In the genomic region with DNA sequence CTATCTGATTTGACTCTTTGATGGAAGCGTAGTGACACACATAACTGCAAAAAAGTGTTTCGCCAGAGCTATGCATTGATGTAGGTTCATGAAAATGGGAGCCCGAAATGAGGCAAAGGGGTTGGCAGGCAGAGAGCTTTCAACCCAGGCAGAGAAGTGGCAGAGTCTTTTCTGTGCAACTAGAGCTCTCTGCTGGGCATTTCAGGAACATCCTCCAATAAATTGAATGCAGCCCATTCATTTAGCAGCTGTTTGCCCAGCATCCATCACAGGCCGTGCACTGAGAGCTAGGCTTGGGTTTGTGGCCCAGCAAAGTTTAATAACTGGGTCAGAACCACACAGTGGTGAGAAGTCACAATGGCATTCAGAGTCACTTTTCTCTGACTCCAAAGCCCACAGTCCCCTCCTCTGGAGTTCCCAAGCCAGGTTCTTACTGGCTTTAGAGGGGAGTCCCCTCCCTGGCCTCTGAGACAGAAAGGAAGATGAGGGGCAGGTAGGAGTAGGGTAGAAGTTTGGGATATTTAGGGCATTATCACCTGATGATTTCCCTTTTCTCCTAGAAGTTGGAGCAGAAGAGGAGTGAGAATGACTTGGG, we compare ENCODE assay signal across 8 cellular contexts. TPM values are rescaled to one million over a fixed set of nuclear protein-coding genes. Genes with fewer than 3 reads are reported as not detected.
DNase-seq lines count a peak whose midpoint lies in the region; ATAC-seq and TF ChIP-seq lines count a peak whose summit lies in the region.

No MANE protein-coding gene starts in this region.

- H3K27ac ChIP-seq in CD4-positive, CD25-positive, alpha-beta regulatory T cell (ENCODE audit: insufficient read depth, low read length, poor library complexity, severe bottlenecking): no peak overlapping the region
- no peak overlapping the region for H3K27ac ChIP-seq in left lung

- H3K36me3 Mint-ChIP-seq in CD4-positive, CD25-positive, alpha-beta regulatory T cell: no peaks in the 10 kb centered on the region

- H3K4me1 Mint-ChIP-seq in CD4-positive, CD25-positive, alpha-beta regulatory T cell: no peaks in the 10 kb centered on the region

- peaks cover 40% of the 10 kb centered on the region for H3K27me3 Mint-ChIP-seq in CD4-positive, CD25-positive, alpha-beta regulatory T cell

- peak in 2 of 3 donors; percentile 12 to 22 for DNase-seq in CD4-positive, CD25-positive, alpha-beta regulatory T cell
- peak; percentile 32 for DNase-seq in GM19240 (ENCODE audit: insufficient read length, low spot score)
- peak; percentile 15 for DNase-seq in NCI-H510A (lab: John Stamatoyannopoulos, UW)
- DNase-seq in astrocyte of the cerebellum (ENCODE audit: low read depth): peak; percentile 4
- DNase-seq in left lung: no peak

- ATAC-seq in CD4-positive, CD25-positive, alpha-beta regulatory T cell (ENCODE audit: low read depth in 2 of 2): no peak
- ATAC-seq in left lung (peak; percentile 25), GM18909 (IDR thresholded peaks at IDR 0.05; ENCODE audit: poor library complexity, unreplicated experiment) (no peak), GM18502 (IDR thresholded peaks at IDR 0.05; ENCODE audit: poor library complexity, unreplicated experiment) (no peak), HG03565 (IDR thresholded peaks at IDR 0.05; ENCODE audit: unreplicated experiment) (no peak)

- no peaks in the 10 kb centered on the region for H3K4me1 ChIP-seq in CD4-positive, CD25-positive, alpha-beta regulatory T cell (ENCODE audit: control insufficient read depth, insufficient read depth, low read length, poor library complexity, severe bottlenecking)
- no peaks in the 10 kb centered on the region for H3K4me1 ChIP-seq in left lung

- H3K27me3 ChIP-seq in CD4-positive, CD25-positive, alpha-beta regulatory T cell (ENCODE audit: control insufficient read depth, insufficient read depth, low read length): peaks cover 2% of the 10 kb centered on the region
- peaks cover 0 to 5% of the 10 kb centered on the region in 2 donors for H3K27me3 ChIP-seq in left lung

- H3K9me3 Mint-ChIP-seq in CD4-positive, CD25-positive, alpha-beta regulatory T cell: no peaks in the 10 kb centered on the region

- in situ Hi-C loops in astrocyte of the cerebellum (cut with HindIII; ENCODE audit: low sequenced_read_pairs): no loop called here

- intact Hi-C loops in left lung (cut with DNase I): no loop called here

- H3K36me3 ChIP-seq in CD4-positive, CD25-positive, alpha-beta regulatory T cell (ENCODE audit: control insufficient read depth, insufficient read depth, low read length): no peaks in the 10 kb centered on the region
- H3K36me3 ChIP-seq in left lung: no peaks in the 10 kb centered on the region

- TF ChIP-seq CTCF in astrocyte of the cerebellum (IDR thresholded peaks at IDR 0.05; ENCODE audit: low read depth, low read length, missing control alignments): peak; percentile 32
- no peak for TF ChIP-seq CTCF in left lung (IDR thresholded peaks at IDR 0.05)

- no peak overlapping the region for H3K4me3 Mint-ChIP-seq in CD4-positive, CD25-positive, alpha-beta regulatory T cell

- no peak overlapping the region for H3K4me3 ChIP-seq in CD4-positive, CD25-positive, alpha-beta regulatory T cell (ENCODE audit: low read depth, low read length)
- H3K4me3 ChIP-seq in astrocyte of the cerebellum (ENCODE audit: low read depth, low read length) (no peak overlapping the region), left lung (no peak overlapping the region)

- peak overlapping the region in 1 of 3 donors; percentile 54 for H3K27ac Mint-ChIP-seq in CD4-positive, CD25-positive, alpha-beta regulatory T cell

- no peaks in the 10 kb centered on the region for H3K9me3 ChIP-seq in CD4-positive, CD25-positive, alpha-beta regulatory T cell (ENCODE audit: control insufficient read depth in 2 of 2, low read length in 2 of 2)
- no peaks in the 10 kb centered on the region for H3K9me3 ChIP-seq in left lung

RNA-seq across cellular contexts. Expression of gene ELMO2, which starts 31.8 kb away (rescaled TPM):
- 84.9 TPM for total RNA-seq in CD4-positive, CD25-positive, alpha-beta regulatory T cell
- polyA plus RNA-seq in CD4-positive, CD25-positive, alpha-beta regulatory T cell: 10 to 100 TPM; 37.7 to 56.1 (median 43.5) TPM
- 10 to 100 TPM; 56.2 to 58.3 TPM for total RNA-seq in left lung

Comparison
In these comparisons a context has a peak if more than half of its experiments do, and no peak if none do; other contexts are left out.
1. DNase-seq: peak in CD4-positive, CD25-positive, alpha-beta regulatory T cell (2 of 3), GM19240 (single experiment), NCI-H510A (single experiment) and astrocyte of the cerebellum (single experiment); none in left lung (0 of 2).